8 cellular contexts compared by ENCODE assay signal in the genomic region with DNA sequence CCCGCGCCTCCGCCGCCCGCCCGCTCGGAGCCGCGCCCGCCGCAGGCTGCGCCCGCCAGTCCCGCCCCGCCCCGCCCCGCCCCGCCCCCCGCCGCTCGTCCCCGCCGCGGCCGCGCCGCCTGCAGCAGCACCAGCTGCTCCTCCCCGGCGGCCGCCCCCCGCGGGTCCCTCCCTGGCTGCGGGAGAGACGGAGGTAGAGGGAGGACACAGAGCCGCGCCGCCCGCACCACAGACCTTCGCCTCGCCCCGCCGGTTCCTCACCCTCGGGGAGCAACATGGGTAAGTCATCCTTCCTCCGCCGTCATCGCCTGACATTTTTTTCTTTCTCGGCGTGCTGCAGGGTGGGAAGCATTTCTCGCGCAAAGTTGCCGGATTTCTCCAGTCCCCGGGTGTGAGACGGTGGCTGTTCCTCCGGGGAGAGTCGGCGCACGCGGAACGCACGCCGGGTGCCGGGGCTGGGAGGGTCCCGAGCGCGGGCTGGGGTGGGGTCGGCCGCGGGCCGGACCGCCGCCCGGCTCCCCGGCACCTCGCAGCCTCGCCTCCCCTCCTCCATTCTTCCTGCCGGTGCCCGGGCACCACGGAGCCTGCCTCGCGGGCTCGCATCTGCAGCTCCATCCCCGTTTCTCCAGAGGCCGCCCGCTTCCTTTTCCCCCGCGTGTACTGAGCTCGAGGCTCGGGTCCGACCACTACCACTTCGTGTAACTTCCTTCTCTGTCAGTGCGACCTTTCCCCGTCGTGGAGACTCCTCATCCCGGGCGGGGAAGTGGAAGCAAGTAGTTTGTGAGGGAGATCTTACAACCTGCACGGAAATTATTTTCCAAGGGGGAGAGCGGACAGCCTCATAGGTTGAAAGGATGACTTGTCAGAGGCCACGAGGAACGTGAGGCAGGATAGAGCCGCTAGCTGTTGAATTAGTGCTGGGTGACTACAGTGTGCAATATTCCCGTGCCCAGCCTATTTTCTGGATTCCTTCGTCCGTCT. TPM values are rescaled to one million over a fixed set of nuclear protein-coding genes. Genes with fewer than 3 reads are reported as not detected.
A peak's percentile ranks its signal among the peaks of the same experiment; 100 is the strongest.
DNase-seq lines count a peak whose midpoint lies in the region; ATAC-seq and TF ChIP-seq lines count a peak whose summit lies in the region.

Gene RAP1GDS1, plus strand, starts transcription at position 94 of the 981 bp plus-strand sequence. Its CDS starts 182 bp downstream, at position 276.

- TF ChIP-seq CTCF in GM13977 (IDR thresholded peaks at IDR 0.05; ENCODE audit: extremely low read depth, insufficient read depth, missing control alignments) (no peak), VCaP (conservative IDR thresholded peaks at IDR 0.05) (no peak), colonic mucosa (IDR thresholded peaks at IDR 0.05) (no peak)

- H3K27ac ChIP-seq in VCaP (peak within 1 kb of the TSS; percentile 98), colonic mucosa (peak within 1 kb of the TSS; percentile 99)

- H3K4me1 ChIP-seq in colonic mucosa = peaks cover 5% of the 10 kb centered on the region

- DNase-seq in GM13977 (ENCODE audit: low spot score) = peak; percentile 20
- DNase-seq in NCI-H128 (lab: John Stamatoyannopoulos, UW; ENCODE audit: unreplicated experiment) = peak; percentile 46
- DNase-seq in colonic mucosa = peak; percentile 57
- peak; percentile 77 for DNase-seq in kidney tubule cell (ENCODE audit: low spot score)
- DNase-seq in stimulated activated CD4-positive, alpha-beta T cell treated with anti-CD3 and anti-CD28 coated beads, Interleukin-1b, Interleukin-23, amount 100 ng/mL, for 4 hours (ENCODE audit: low read depth in 2 of 2) = peak; percentile 9 to 26
- no peak for DNase-seq in NK-92 treated with Interleukin-12 subunit alpha and Interleukin-12 subunit beta, amount 100 ng/mL, for 24 hours (lab: John Stamatoyannopoulos, UW)

- H3K9ac ChIP-seq in colonic mucosa (ENCODE audit: low read depth in 2 of 2, low read length in 2 of 2) = peak within 1 kb of the TSS; percentile 97 to 98

- intact Hi-C loops in colonic mucosa (cut with DNase I) = no loop called here

- in situ Hi-C loops in GM13977 (cut with MboI; ENCODE audit: low pct_unique_long_range_greater_than_20kb, low sequenced_read_pairs, unreplicated experiment) = no loop called here

- no peaks in the 10 kb centered on the region for H3K36me3 ChIP-seq in colonic mucosa

- no peaks in the 10 kb centered on the region for H3K27me3 ChIP-seq in colonic mucosa

- peak within 1 kb of the TSS; percentile 84 for H3K4me3 ChIP-seq in colonic mucosa

- H3K9me3 ChIP-seq in colonic mucosa = no peaks in the 10 kb centered on the region

- ATAC-seq in HG02610 (IDR thresholded peaks at IDR 0.05; ENCODE audit: unreplicated experiment) = peak; percentile 9

RNA-seq across cellular contexts. Expression of gene RAP1GDS1, which starts in this region (rescaled TPM):
- 10 to 100 TPM; 38.4 to 42.3 TPM for total RNA-seq in colonic mucosa
